Comparison of ENCODE assay signal across 10 cellular contexts in the genomic region with DNA sequence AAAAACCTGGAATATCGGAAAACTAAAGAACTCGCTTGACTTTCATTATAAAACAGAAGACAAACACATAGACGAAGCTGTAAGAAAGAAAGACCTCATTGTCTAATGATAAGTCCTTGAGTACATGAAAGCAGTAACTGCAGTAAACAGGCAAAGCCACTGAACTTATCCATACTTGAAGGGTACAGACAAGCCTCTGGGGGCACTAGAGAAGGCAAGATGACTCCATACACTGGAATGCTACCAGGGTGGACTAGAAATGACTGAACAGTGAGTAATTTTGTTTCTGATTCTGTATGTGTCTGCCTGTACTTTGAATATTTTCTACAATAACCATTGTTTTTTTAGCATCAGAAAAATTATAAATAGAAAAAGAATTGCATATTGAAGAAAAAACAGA.
DNase-seq lines count a peak whose midpoint lies in the region; ATAC-seq and TF ChIP-seq lines count a peak whose summit lies in the region.
"Had no signal": no experiment of that assay in that cellular context is flagged by ENCODE, and none has a peak within 500 bp of the region (broad histone marks: within the 10 kb centered on the region; RNA-seq: fewer than 3 reads in every experiment).

No MANE protein-coding gene starts in this region.

- H3K9me3 Mint-ChIP-seq in endodermal cell = no peaks in the 10 kb centered on the region
- no peaks in the 10 kb centered on the region for H3K9me3 Mint-ChIP-seq in CD8-positive, alpha-beta T cell

- ATAC-seq in omental fat pad (ENCODE audit: low FRiP score) = peak; percentile 44
- no peak for ATAC-seq in CD8-positive, alpha-beta T cell
- no peak for ATAC-seq in GM19463 (IDR thresholded peaks at IDR 0.05; ENCODE audit: unreplicated experiment)
- ATAC-seq in heart right ventricle = no peak
- ATAC-seq: psoas muscle had no signal

- H3K9me3 ChIP-seq in endodermal cell (ENCODE audit: control insufficient read depth, low read length) (no peaks in the 10 kb centered on the region), heart right ventricle (no peaks in the 10 kb centered on the region)
- no peaks in the 10 kb centered on the region for H3K9me3 ChIP-seq in CD8-positive, alpha-beta T cell (ENCODE audit: low read length)
- H3K9me3 ChIP-seq: psoas muscle had no signal

- H3K27ac ChIP-seq in endodermal cell (ENCODE audit: low read depth, low read length) (no peak overlapping the region), heart right ventricle (no peak overlapping the region)
- H3K27ac ChIP-seq in CD8-positive, alpha-beta T cell (ENCODE audit: low read depth, low read length) = no peak overlapping the region
- H3K27ac ChIP-seq: psoas muscle had no signal

- WGBS in endodermal cell (ENCODE audit: insufficient coverage in 1 of 2, insufficient read length in 1 of 2), 2 experiments = 88 to 94% methylated on average over 3 of the region's 3 CpGs
- WGBS in heart right ventricle, 2 donors = 65 to 71% methylated on average over 3 of the region's 3 CpGs

- H3K27ac Mint-ChIP-seq in endodermal cell = no peak overlapping the region
- H3K27ac Mint-ChIP-seq in CD8-positive, alpha-beta T cell = no peak overlapping the region

- H3K4me3 ChIP-seq in endodermal cell (ENCODE audit: low read length) (no peak overlapping the region), heart right ventricle (no peak overlapping the region)
- H3K4me3 ChIP-seq in CD8-positive, alpha-beta T cell (ENCODE audit: low read depth, low read length) = no peak overlapping the region
- H3K4me3 ChIP-seq: psoas muscle had no signal

- H3K4me1 ChIP-seq in endodermal cell (ENCODE audit: control insufficient read depth, insufficient read depth, low read length) (no peaks in the 10 kb centered on the region), heart right ventricle (no peaks in the 10 kb centered on the region)
- no peaks in the 10 kb centered on the region for H3K4me1 ChIP-seq in CD8-positive, alpha-beta T cell (ENCODE audit: insufficient read depth, low read length)
- H3K4me1 ChIP-seq: psoas muscle had no signal

- no peak overlapping the region for H3K4me3 Mint-ChIP-seq in endodermal cell
- no peak overlapping the region for H3K4me3 Mint-ChIP-seq in CD8-positive, alpha-beta T cell

- TF ChIP-seq CTCF in endodermal cell (conservative IDR thresholded peaks at IDR 0.05) (peak; percentile 72), omental fat pad (IDR thresholded peaks at IDR 0.05) (no peak), heart right ventricle (IDR thresholded peaks at IDR 0.05) (no peak)
- TF ChIP-seq CTCF in CD8-positive, alpha-beta T cell (IDR thresholded peaks at IDR 0.05) = no peak

- no peaks in the 10 kb centered on the region for H3K36me3 Mint-ChIP-seq in endodermal cell (ENCODE audit: low read depth)
- no peaks in the 10 kb centered on the region for H3K36me3 Mint-ChIP-seq in CD8-positive, alpha-beta T cell

- H3K9ac ChIP-seq in endodermal cell (ENCODE audit: extremely low read depth, low read length, poor library complexity, severe bottlenecking) = no peak overlapping the region

- CTCF ChIA-PET in CD8-positive, alpha-beta T cell (lab: Charles Lee) = no interaction called here

- no peaks in the 10 kb centered on the region for H3K27me3 ChIP-seq in endodermal cell (ENCODE audit: control insufficient read depth, insufficient read depth, low read length, poor library complexity, severe bottlenecking)
- no peaks in the 10 kb centered on the region for H3K27me3 ChIP-seq in CD8-positive, alpha-beta T cell (ENCODE audit: insufficient read depth, low read length)
- H3K27me3 ChIP-seq in heart right ventricle = peaks cover 0 to 3% (median 0%) of the 10 kb centered on the region in 7 donors

- peaks cover 2% of the 10 kb centered on the region for H3K4me1 Mint-ChIP-seq in endodermal cell
- H3K4me1 Mint-ChIP-seq in CD8-positive, alpha-beta T cell (ENCODE audit: low read depth) = no peaks in the 10 kb centered on the region

- intact Hi-C loops in CD8-positive, alpha-beta T cell (cut with DNase I, micrococcal nuclease) = no loop called here
- intact Hi-C loops in heart right ventricle (cut with DNase I) = loop anchor here in 6 of 10 donors (5.0 to 10.0 kb wide), 4 partner anchors 238 to 740 kb away; no protein-coding TSS in a partner anchor

- no peaks in the 10 kb centered on the region for H3K36me3 ChIP-seq in endodermal cell (ENCODE audit: control insufficient read depth, insufficient read depth, low read length)
- H3K36me3 ChIP-seq in CD8-positive, alpha-beta T cell (ENCODE audit: insufficient read depth, low read length) = no peaks in the 10 kb centered on the region
- no peaks in the 10 kb centered on the region for H3K36me3 ChIP-seq in heart right ventricle

- POLR2A ChIA-PET in CD8-positive, alpha-beta T cell (lab: Charles Lee) = no interaction called here

- H3K27me3 Mint-ChIP-seq in endodermal cell (ENCODE audit: insufficient read depth) = no peaks in the 10 kb centered on the region
- no peaks in the 10 kb centered on the region for H3K27me3 Mint-ChIP-seq in CD8-positive, alpha-beta T cell (ENCODE audit: low read depth)

- peak; percentile 78 for DNase-seq in GM03348 (ENCODE audit: low spot score)
- DNase-seq in NCI-H2227 treated with DMSO at 0.1 percent for 48 hours (lab: John Stamatoyannopoulos, UW) = peak; percentile 45
- no peak for DNase-seq in endodermal cell
- DNase-seq in omental fat pad (ENCODE audit: low spot score) = no peak
- no peak for DNase-seq in CD8-positive, alpha-beta T cell
- no peak for DNase-seq in Ammon's horn (ENCODE audit: low spot score)
- DNase-seq in heart right ventricle = no peak
- DNase-seq: NCI-H510A treated with DMSO at 0.1 percent for 48 hours, psoas muscle had no signal

Comparison
In these comparisons a context has a peak if more than half of its experiments do, and no peak if none do; other contexts are left out.
1. DNase-seq: peak in GM03348 (single experiment) and NCI-H2227 treated with DMSO at 0.1 percent for 48 hours (single experiment); none in endodermal cell (single experiment), omental fat pad (single experiment), CD8-positive, alpha-beta T cell (0 of 7), Ammon's horn (single experiment) and heart right ventricle (0 of 2).
2. intact Hi-C loops: an anchor here in heart right ventricle (5.0 to 10.0 kb wide); none called in CD8-positive, alpha-beta T cell.